Comparison of ENCODE assay signal across 8 cellular contexts in genomic region chr9:72586388-72587160, GRCh38.
DNase-seq lines count a peak whose midpoint lies in the region; ATAC-seq and TF ChIP-seq lines count a peak whose summit lies in the region.

No MANE protein-coding gene starts in this region.

- peak overlapping the region; percentile 29 for H3K27ac Mint-ChIP-seq in MCF 10A (ENCODE audit: low read depth, unreplicated experiment)
- peak overlapping the region; percentile 8 for H3K27ac Mint-ChIP-seq in activated T-cell treated with anti-CD3 and anti-CD28 coated beads, Interleukin-2, amount 50 U/mL, for 24 hours

- H3K4me1 ChIP-seq in breast epithelium (no peaks in the 10 kb centered on the region), vagina (peaks cover 38% of the 10 kb centered on the region), testis (no peaks in the 10 kb centered on the region)

- no peaks in the 10 kb centered on the region for H3K27me3 ChIP-seq in breast epithelium
- H3K27me3 ChIP-seq in vagina, result no peaks in the 10 kb centered on the region
- no peaks in the 10 kb centered on the region for H3K27me3 ChIP-seq in testis

- 79 to 80% methylated on average over 5 of the region's 5 CpGs for WGBS in testis, 2 donors

- intact Hi-C loops in MCF 10A (cut with micrococcal nuclease), result loop anchor here (1.0 to 5.0 kb wide), 4 partner anchors 44 to 221 kb away; partner anchors contain the start of gene ZFAND5
- intact Hi-C loops in breast epithelium (cut with DNase I; ENCODE audit: low total_unique reads), result loop anchor here (10.0 kb wide), 1 partner anchor 212 kb away; no protein-coding TSS in a partner anchor
- intact Hi-C loops in left cardiac atrium (cut with DNase I), result no loop called here
- intact Hi-C loops in vagina (cut with DNase I), result loop anchor here (10.0 kb wide), 1 partner anchor 222 kb away; the partner anchor contains the start of gene ZFAND5
- intact Hi-C loops in testis (cut with DNase I; ENCODE audit: low total_unique reads), result no loop called here

- peaks cover 38% of the 10 kb centered on the region for H3K4me1 Mint-ChIP-seq in MCF 10A (ENCODE audit: insufficient read depth, unreplicated experiment)
- peaks cover 49% of the 10 kb centered on the region for H3K4me1 Mint-ChIP-seq in activated T-cell treated with anti-CD3 and anti-CD28 coated beads, Interleukin-2, amount 50 U/mL, for 24 hours (ENCODE audit: low read depth)

- BruUV-seq in MCF 10A (replicated peaks; lab: Mats Ljungman, UMichigan), result TSS peak; percentile 89

- peak; percentile 44 to 80 for ATAC-seq in left cardiac atrium

- CTCF ChIA-PET in MCF 10A (lab: Yijun Ruan, JAX), result interaction anchor here (0.5 to 1.3 kb wide), 15 partner anchors 9 to 309 kb away, joined by 3 to 8 read pairs (median 4); partner anchors contain the start of gene ZFAND5

- TF ChIP-seq CTCF in MCF 10A (IDR thresholded peaks at IDR 0.05; ENCODE audit: unreplicated experiment) (no peak), breast epithelium (IDR thresholded peaks at IDR 0.05) (no peak), vagina (IDR thresholded peaks at IDR 0.05) (no peak), testis (IDR thresholded peaks at IDR 0.05) (no peak)

- no peaks in the 10 kb centered on the region for H3K27me3 Mint-ChIP-seq in MCF 10A (ENCODE audit: insufficient read depth, unreplicated experiment)
- no peaks in the 10 kb centered on the region for H3K27me3 Mint-ChIP-seq in activated T-cell treated with anti-CD3 and anti-CD28 coated beads, Interleukin-2, amount 50 U/mL, for 24 hours

- DNase-seq in MCF 10A (ENCODE audit: unreplicated experiment) (peak; percentile 98), breast epithelium (ENCODE audit: low spot score in 2 of 2) (no peak), LHCN-M2 (ENCODE audit: low read depth) (peak; percentile 82), left cardiac atrium (no peak), vagina (ENCODE audit: extremely low spot score in 2 of 2) (peak in 1 of 2 donors; percentile 87), DMS79 treated with DMSO at 0.1 percent for 48 hours (lab: John Stamatoyannopoulos, UW) (no peak), testis (no peak)
- DNase-seq in activated T-cell treated with anti-CD3 and anti-CD28 coated beads, Interleukin-2, amount 50 U/mL, for 24 hours, result peak; percentile 35

- TF ChIP-seq POLR2A in breast epithelium (IDR thresholded peaks at IDR 0.05) (no peak), vagina (IDR thresholded peaks at IDR 0.05) (no peak), testis (IDR thresholded peaks at IDR 0.05) (no peak)

- POLR2A ChIA-PET in MCF 10A (lab: Yijun Ruan, JAX), result interaction anchor here (0.6 to 3.1 kb wide), 14 partner anchors 9 to 1969 kb away, joined by 3 to 36 read pairs (median 5); partner anchors contain the start of gene ZFAND5

- no peaks in the 10 kb centered on the region for H3K9me3 ChIP-seq in breast epithelium
- H3K9me3 ChIP-seq in vagina, result no peaks in the 10 kb centered on the region
- no peaks in the 10 kb centered on the region for H3K9me3 ChIP-seq in testis

- no peaks in the 10 kb centered on the region for H3K9me3 Mint-ChIP-seq in MCF 10A (ENCODE audit: unreplicated experiment)
- H3K9me3 Mint-ChIP-seq in activated T-cell treated with anti-CD3 and anti-CD28 coated beads, Interleukin-2, amount 50 U/mL, for 24 hours, result no peaks in the 10 kb centered on the region

- no peak overlapping the region for H3K4me3 Mint-ChIP-seq in MCF 10A (ENCODE audit: unreplicated experiment)
- no peak overlapping the region for H3K4me3 Mint-ChIP-seq in activated T-cell treated with anti-CD3 and anti-CD28 coated beads, Interleukin-2, amount 50 U/mL, for 24 hours

- no peaks in the 10 kb centered on the region for H3K36me3 Mint-ChIP-seq in MCF 10A (ENCODE audit: insufficient read depth, unreplicated experiment)
- H3K36me3 Mint-ChIP-seq in activated T-cell treated with anti-CD3 and anti-CD28 coated beads, Interleukin-2, amount 50 U/mL, for 24 hours (ENCODE audit: low read depth), result no peaks in the 10 kb centered on the region

- H3K4me3 ChIP-seq in breast epithelium, result no peak overlapping the region
- H3K4me3 ChIP-seq in vagina, result no peak overlapping the region
- no peak overlapping the region for H3K4me3 ChIP-seq in testis

- H3K27ac ChIP-seq in breast epithelium, result no peak overlapping the region
- peak overlapping the region; percentile 48 for H3K27ac ChIP-seq in vagina
- no peak overlapping the region for H3K27ac ChIP-seq in testis

- H3K36me3 ChIP-seq in breast epithelium, result no peaks in the 10 kb centered on the region
- H3K36me3 ChIP-seq in vagina, result no peaks in the 10 kb centered on the region
- H3K36me3 ChIP-seq in testis (ENCODE audit: low read depth, missing control alignments), result no peaks in the 10 kb centered on the region

Comparison
In these comparisons a context has a peak if more than half of its experiments do, and no peak if none do; other contexts are left out.
1. DNase-seq: peak in MCF 10A (single experiment), LHCN-M2 (single experiment) and activated T-cell treated with anti-CD3 and anti-CD28 coated beads, Interleukin-2, amount 50 U/mL, for 24 hours (single experiment); none in breast epithelium (0 of 2), left cardiac atrium (single experiment), DMS79 treated with DMSO at 0.1 percent for 48 hours (single experiment) and testis (single experiment).
2. intact Hi-C loops: an anchor here in MCF 10A (1.0 to 5.0 kb wide), breast epithelium (10.0 kb wide) and vagina (10.0 kb wide); none called in left cardiac atrium and testis.